25 cellular contexts compared by ENCODE assay signal in genomic region chr1:160973491-160973890, GRCh38. TPM values are rescaled to one million over a fixed set of nuclear protein-coding genes. Genes with fewer than 3 reads are reported as not detected.
"Had no signal": no experiment of that assay in that cellular context is flagged by ENCODE, and none has a peak within 500 bp of the region (broad histone marks: within the 10 kb centered on the region; RNA-seq: fewer than 3 reads in every experiment).

No MANE protein-coding gene starts in this region.

- H3K4me1 ChIP-seq: SJSA1 had no signal

- H3K36me3 ChIP-seq: MG63, SJSA1 had no signal

- ATAC-seq: HepG2, Panc1, PC-3 had no signal

- H3K4me3 ChIP-seq: MG63, SJSA1, SK-N-MC had no signal

- H3K27ac ChIP-seq: RWPE1, SJSA1, SK-N-MC had no signal

- DNase-seq: IMR-90, Karpas-422, KG1, MG63, NCI-H1092 treated with DMSO at 0.1 percent for 48 hours, NCI-H1436, NCI-H187, NCI-H2029, NCI-H2081 treated with DMSO at 0.1 percent for 48 hours, NCI-H2171, NCI-H226, NCI-H446, NCI-H510A treated with DMSO at 0.1 percent for 48 hours, NCI-H69, NCI-H774, PC-3, SHP77 had no signal

- H3K9me3 ChIP-seq: MG63, SJSA1 had no signal

- H3K27me3 ChIP-seq: MG63, SJSA1 had no signal

RNA-seq across cellular contexts. Expression of gene ITLN2, which starts 18.9 kb away (rescaled TPM):
- total RNA-seq: HepG2; HT1080; IMR-90; OCI-LY7; PC-3; SJSA1; T-helper 1 cell treated with Interleukin-12 subunit alpha and Interleukin-12 subunit beta and Interleukin-4 antibody, amounts not matched to agents 30 ng/mL and 1 ng/mL, for 36 hours had no signal
